Comparison of ENCODE assay signal across 8 cellular contexts in genomic region chr11:76444384-76445121, GRCh38.
A peak's percentile ranks its signal among the peaks of the same experiment; 100 is the strongest.
DNase-seq lines count a peak whose midpoint lies in the region; ATAC-seq and TF ChIP-seq lines count a peak whose summit lies in the region.

TSS of gene EMSY (plus strand) at chr11:76445018. CDS start at chr11:76446939, 1,921 bp downstream.

- peak within 1 kb of the TSS; percentile 99 for H3K27ac Mint-ChIP-seq in activated naive CD4-positive, alpha-beta T cell treated with anti-CD3 and anti-CD28 coated beads, Interleukin-2, amount 50 U/mL, for 24 hours

- H3K9me3 Mint-ChIP-seq in activated naive CD4-positive, alpha-beta T cell treated with anti-CD3 and anti-CD28 coated beads, Interleukin-2, amount 50 U/mL, for 24 hours, result no peaks in the 10 kb centered on the region

- no peak for TF ChIP-seq CTCF in GM06990 (IDR thresholded peaks at IDR 0.05; ENCODE audit: insufficient read depth, low read length, poor library complexity, severe bottlenecking)

- ATAC-seq in HG02588 (IDR thresholded peaks at IDR 0.05; ENCODE audit: unreplicated experiment), result peak; percentile 91
- peak; percentile 96 for ATAC-seq in SK-N-SH treated with all-trans-retinoic acid at 6 μM for 48 hours

- no peaks in the 10 kb centered on the region for H3K27me3 Mint-ChIP-seq in activated naive CD4-positive, alpha-beta T cell treated with anti-CD3 and anti-CD28 coated beads, Interleukin-2, amount 50 U/mL, for 24 hours

- H3K36me3 ChIP-seq in GM06990 (ENCODE audit: control insufficient read depth, insufficient read depth, low read length), result no peaks in the 10 kb centered on the region; the same call in 1 of the 2 replicates

- peak within 1 kb of the TSS; percentile 83 for H3K4me3 ChIP-seq in GM06990 (replicated peaks; ENCODE audit: low read depth, low read length)

- peak within 1 kb of the TSS; percentile 99 for H3K4me3 Mint-ChIP-seq in activated naive CD4-positive, alpha-beta T cell treated with anti-CD3 and anti-CD28 coated beads, Interleukin-2, amount 50 U/mL, for 24 hours

- peaks cover 39% of the 10 kb centered on the region for H3K4me1 Mint-ChIP-seq in activated naive CD4-positive, alpha-beta T cell treated with anti-CD3 and anti-CD28 coated beads, Interleukin-2, amount 50 U/mL, for 24 hours

- H3K36me3 Mint-ChIP-seq in activated naive CD4-positive, alpha-beta T cell treated with anti-CD3 and anti-CD28 coated beads, Interleukin-2, amount 50 U/mL, for 24 hours, result peaks cover 9% of the 10 kb centered on the region

- peak; percentile 98 for DNase-seq in GM06990 (ENCODE audit: extremely low read depth, insufficient read length)
- peak; percentile 100 for DNase-seq in NCI-H1092 (lab: John Stamatoyannopoulos, UW)
- DNase-seq in germinal center (ENCODE audit: low spot score), result peak; percentile 96
- peak; percentile 99 for DNase-seq in non-pigmented ciliary epithelial cell (ENCODE audit: low read depth)
- DNase-seq in superior temporal gyrus (ENCODE audit: extremely low spot score), result peak; percentile 100

- H3K27me3 ChIP-seq in GM06990 (replicated peaks; ENCODE audit: control insufficient read depth, insufficient read depth, low read length), result no peaks in the 10 kb centered on the region

TF ChIP-seq in SK-N-SH treated with all-trans-retinoic acid at 6 μM for 48 hours, 23 proteins besides CTCF, POLR2A, EP300 and RAD21:
- TF ChIP-seq TCF4 (CRISPR knock-in tag; IDR thresholded peaks at IDR 0.05; ENCODE audit: borderline replicate concordance), result no peak
- TF ChIP-seq ISL1 (CRISPR knock-in tag; IDR thresholded peaks at IDR 0.05), result no peak
- no peak for TF ChIP-seq PATZ1 (CRISPR knock-in tag; IDR thresholded peaks at IDR 0.05; ENCODE audit: borderline replicate concordance)
- no peak for TF ChIP-seq POU6F1 (CRISPR knock-in tag; IDR thresholded peaks at IDR 0.05; ENCODE audit: borderline replicate concordance, low read depth)
- no peak for TF ChIP-seq TOX (CRISPR knock-in tag; IDR thresholded peaks at IDR 0.05; ENCODE audit: borderline replicate concordance)
- TF ChIP-seq TSHZ2 (CRISPR knock-in tag; IDR thresholded peaks at IDR 0.05), result no peak
- no peak for TF ChIP-seq ESRRG (CRISPR knock-in tag; IDR thresholded peaks at IDR 0.05)

Comparison
In these comparisons a context has a peak if more than half of its experiments do, and no peak if none do; other contexts are left out.
1. Peak in every context shown above with its lines: DNase-seq, ATAC-seq and H3K4me3 ChIP-seq.